In genomic region chr10:51113007-51113406, GRCh38 we compare ENCODE assay signal across 8 cellular contexts. TPM values are rescaled to one million over a fixed set of nuclear protein-coding genes. Genes with fewer than 3 reads are reported as not detected.
"Had no signal": no experiment of that assay in that cellular context is flagged by ENCODE, and none has a peak within 500 bp of the region (broad histone marks: within the 10 kb centered on the region; RNA-seq: fewer than 3 reads in every experiment).

No MANE protein-coding gene starts in this region.

- H3K4me2 ChIP-seq: KMS-11 had no signal

- H3K9ac ChIP-seq: GM23248, KMS-11 had no signal

- H2AFZ ChIP-seq: GM23248 had no signal

- ATAC-seq: HCT116, HepG2 had no signal

- H3K4me1 ChIP-seq: HAP-1 had no signal

- H3K9me3 ChIP-seq: HAP-1 had no signal

- H3K36me3 ChIP-seq: HAP-1 had no signal

- DNase-seq: GM23248, GOT3, KBM-7 had no signal

- FAIRE-seq: HepG2 had no signal

- H3K4me3 ChIP-seq: GM23248, HAP-1 had no signal

- H3K27ac ChIP-seq: GM23248, HL-60, KMS-11 had no signal

RNA-seq across cellular contexts. Expression of gene PRKG1, which starts 38.7 kb away (rescaled TPM):
- total RNA-seq: HepG2 had no signal
